ENCODE assay signal across 1 cellular context in genomic region chr11:77191823-77192495, GRCh38.
TF ChIP-seq lines count a peak whose summit lies in the region.

No MANE protein-coding gene starts in this region.

TF ChIP-seq in HepG2, 621 proteins besides CTCF, POLR2A, EP300 and RAD21 (continued from another document):
- TF ChIP-seq SOX5 (CRISPR knock-in tag; IDR thresholded peaks at IDR 0.05; ENCODE audit: borderline replicate concordance) (no peak), YEATS2 (CRISPR knock-in tag; IDR thresholded peaks at IDR 0.05; ENCODE audit: borderline replicate concordance) (no peak), ZNF704 (CRISPR knock-in tag; IDR thresholded peaks at IDR 0.05; ENCODE audit: borderline replicate concordance) (no peak), PHF20 (CRISPR knock-in tag; IDR thresholded peaks at IDR 0.05) (no peak), ATF2 (CRISPR knock-in tag; IDR thresholded peaks at IDR 0.05) (no peak), ZBTB38 (CRISPR knock-in tag; IDR thresholded peaks at IDR 0.05) (peak; percentile 43; the same call in 1 of the 2 replicates), ZNF263 (CRISPR knock-in tag; IDR thresholded peaks at IDR 0.05) (peak; percentile 38; the same call in 1 of the 2 replicates), STAG1 (CRISPR knock-in tag; IDR thresholded peaks at IDR 0.05) (peak; percentile 86), TFDP1 (CRISPR knock-in tag; IDR thresholded peaks at IDR 0.05; ENCODE audit: borderline replicate concordance) (peak; percentile 27; the same call in 1 of the 2 replicates), REXO4 (CRISPR knock-in tag; IDR thresholded peaks at IDR 0.05; ENCODE audit: borderline replicate concordance) (no peak), KDM5B (CRISPR knock-in tag; IDR thresholded peaks at IDR 0.05; ENCODE audit: borderline replicate concordance) (0 out of 2 replicates have a peak, but pooled peaks have one; percentile 21), SCMH1 (CRISPR knock-in tag; IDR thresholded peaks at IDR 0.05; ENCODE audit: borderline replicate concordance) (no peak), HNRNPL (IDR thresholded peaks at IDR 0.05; ENCODE audit: low read depth, low read length) (peak; percentile 55; the same call in 1 of the 2 replicates), XRCC5 (optimal IDR thresholded peaks at IDR 0.05; ENCODE audit: low read length) (peak; percentile 40), ZNF451 (CRISPR knock-in tag; IDR thresholded peaks at IDR 0.05) (no peak), PAX8 (CRISPR knock-in tag; IDR thresholded peaks at IDR 0.05; ENCODE audit: borderline replicate concordance) (no peak), SMC3 (IDR thresholded peaks at IDR 0.05; ENCODE audit: low read length) (peak; percentile 49), SSRP1 (CRISPR knock-in tag; IDR thresholded peaks at IDR 0.05) (no peak), ZEB1 (IDR thresholded peaks at IDR 0.05; ENCODE audit: insufficient replicate concordance, low read depth) (no peak), ZNF687 (CRISPR knock-in tag; IDR thresholded peaks at IDR 0.05) (peak; percentile 39; the same call in 1 of the 2 replicates)
TF ChIP-seq in HepG2: peak in this region for 12.
